Comparison of ENCODE assay signal across 1 cellular context in genomic region chr1:114780344-114781226, GRCh38.
TF ChIP-seq lines count a peak whose summit lies in the region.

Gene SIKE1, minus strand, starts transcription at chr1:114780685. Its CDS starts 78 bp downstream, at chr1:114780607.

TF ChIP-seq in K562, 482 proteins besides CTCF, POLR2A, EP300 and RAD21 (continued from another document and continues in another):
- TF ChIP-seq ZMIZ1 (IDR thresholded peaks at IDR 0.05; ENCODE audit: low read depth in 2 of 2, low read length in 2 of 2) (0 out of 4 replicates have a peak, but pooled peaks of 1 of the 2 experiments have one; percentile 27), ZNF239 (CRISPR knock-in tag; IDR thresholded peaks at IDR 0.05) (no peak), HMG20B (CRISPR knock-in tag; IDR thresholded peaks at IDR 0.05) (no peak), NCOA1 (IDR thresholded peaks at IDR 0.05; ENCODE audit: low read depth) (peak; percentile 70), ELF2 (CRISPR knock-in tag; IDR thresholded peaks at IDR 0.05) (0 out of 2 replicates have a peak, but pooled peaks have one; percentile 36), KLF13 (tag; IDR thresholded peaks at IDR 0.05; ENCODE audit: borderline replicate concordance, low read depth) (0 out of 2 replicates have a peak, but pooled peaks have one; percentile 54), ZNF398 (CRISPR knock-in tag; IDR thresholded peaks at IDR 0.05) (no peak), TCF7 (IDR thresholded peaks at IDR 0.05; ENCODE audit: borderline replicate concordance) (no peak), GABPA (tag; conservative IDR thresholded peaks at IDR 0.05; ENCODE audit: low read depth) (peak; percentile 96), ZNF707 (CRISPR knock-in tag; conservative IDR thresholded peaks at IDR 0.05) (no peak), FOXK2 (conservative IDR thresholded peaks at IDR 0.05 in 1 of 2, IDR thresholded peaks at IDR 0.05 in 1 of 2; ENCODE audit: low read depth in 2 of 2) (peak; percentile 88 to 91), ATF6 (CRISPR knock-in tag; IDR thresholded peaks at IDR 0.05) (no peak), ZBTB5 (IDR thresholded peaks at IDR 0.05) (no peak), E2F6 (IDR thresholded peaks at IDR 0.05; ENCODE audit: borderline replicate concordance in 1 of 2, extremely low read depth in 1 of 2, insufficient read depth in 1 of 2, insufficient read length in 1 of 2, low read depth in 1 of 2, low read length in 1 of 2, poor library complexity in 1 of 2, severe bottlenecking in 1 of 2) (peak; percentile 22 to 39), ZNF696 (CRISPR knock-in tag; conservative IDR thresholded peaks at IDR 0.05) (no peak), ILK (tag; IDR thresholded peaks at IDR 0.05; ENCODE audit: borderline replicate concordance, low read depth) (no peak), ZNF133 (CRISPR knock-in tag; IDR thresholded peaks at IDR 0.05) (no peak), RBM25 (IDR thresholded peaks at IDR 0.05; ENCODE audit: low read depth, low read length, severe bottlenecking) (no peak), SLC30A9 (CRISPR knock-in tag; IDR thresholded peaks at IDR 0.05) (no peak), NFE2L1 (tag; IDR thresholded peaks at IDR 0.05; ENCODE audit: borderline replicate concordance, low read depth) (no peak), ZNF217 (CRISPR knock-in tag; IDR thresholded peaks at IDR 0.05) (no peak), HES1 (IDR thresholded peaks at IDR 0.05; ENCODE audit: low read depth) (0 out of 2 replicates have a peak, but pooled peaks have one; percentile 34), FOXM1 (IDR thresholded peaks at IDR 0.05; ENCODE audit: low read depth) (0 out of 2 replicates have a peak, but pooled peaks have one; percentile 12), FOXM1 (CRISPR knock-in tag; IDR thresholded peaks at IDR 0.05; ENCODE audit: low read depth) (no peak), ZNF408 (CRISPR knock-in tag; IDR thresholded peaks at IDR 0.05; ENCODE audit: low read depth) (no peak), ZNF24 (IDR thresholded peaks at IDR 0.05) (no peak; the same call in 1 of the 2 replicates), ZFP36 (IDR thresholded peaks at IDR 0.05; ENCODE audit: low read depth, low read length, partially characterized antibody) (peak; percentile 33), NCOA2 (IDR thresholded peaks at IDR 0.05; ENCODE audit: partially characterized antibody in 2 of 2) (no peak), TARDBP (IDR thresholded peaks at IDR 0.05) (no peak), RBBP5 (IDR thresholded peaks at IDR 0.05; ENCODE audit: borderline replicate concordance, insufficient read depth, low read length, poor library complexity, severe bottlenecking) (peak; percentile 98)
- TF ChIP-seq, protein P1, sequence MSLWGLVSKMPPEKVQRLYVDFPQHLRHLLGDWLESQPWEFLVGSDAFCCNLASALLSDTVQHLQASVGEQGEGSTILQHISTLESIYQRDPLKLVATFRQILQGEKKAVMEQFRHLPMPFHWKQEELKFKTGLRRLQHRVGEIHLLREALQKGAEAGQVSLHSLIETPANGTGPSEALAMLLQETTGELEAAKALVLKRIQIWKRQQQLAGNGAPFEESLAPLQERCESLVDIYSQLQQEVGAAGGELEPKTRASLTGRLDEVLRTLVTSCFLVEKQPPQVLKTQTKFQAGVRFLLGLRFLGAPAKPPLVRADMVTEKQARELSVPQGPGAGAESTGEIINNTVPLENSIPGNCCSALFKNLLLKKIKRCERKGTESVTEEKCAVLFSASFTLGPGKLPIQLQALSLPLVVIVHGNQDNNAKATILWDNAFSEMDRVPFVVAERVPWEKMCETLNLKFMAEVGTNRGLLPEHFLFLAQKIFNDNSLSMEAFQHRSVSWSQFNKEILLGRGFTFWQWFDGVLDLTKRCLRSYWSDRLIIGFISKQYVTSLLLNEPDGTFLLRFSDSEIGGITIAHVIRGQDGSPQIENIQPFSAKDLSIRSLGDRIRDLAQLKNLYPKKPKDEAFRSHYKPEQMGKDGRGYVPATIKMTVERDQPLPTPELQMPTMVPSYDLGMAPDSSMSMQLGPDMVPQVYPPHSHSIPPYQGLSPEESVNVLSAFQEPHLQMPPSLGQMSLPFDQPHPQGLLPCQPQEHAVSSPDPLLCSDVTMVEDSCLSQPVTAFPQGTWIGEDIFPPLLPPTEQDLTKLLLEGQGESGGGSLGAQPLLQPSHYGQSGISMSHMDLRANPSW (CRISPR knock-in tag; IDR thresholded peaks at IDR 0.05), result 0 out of 2 replicates have a peak, but pooled peaks have one; percentile 20
- TF ChIP-seq, protein P2, sequence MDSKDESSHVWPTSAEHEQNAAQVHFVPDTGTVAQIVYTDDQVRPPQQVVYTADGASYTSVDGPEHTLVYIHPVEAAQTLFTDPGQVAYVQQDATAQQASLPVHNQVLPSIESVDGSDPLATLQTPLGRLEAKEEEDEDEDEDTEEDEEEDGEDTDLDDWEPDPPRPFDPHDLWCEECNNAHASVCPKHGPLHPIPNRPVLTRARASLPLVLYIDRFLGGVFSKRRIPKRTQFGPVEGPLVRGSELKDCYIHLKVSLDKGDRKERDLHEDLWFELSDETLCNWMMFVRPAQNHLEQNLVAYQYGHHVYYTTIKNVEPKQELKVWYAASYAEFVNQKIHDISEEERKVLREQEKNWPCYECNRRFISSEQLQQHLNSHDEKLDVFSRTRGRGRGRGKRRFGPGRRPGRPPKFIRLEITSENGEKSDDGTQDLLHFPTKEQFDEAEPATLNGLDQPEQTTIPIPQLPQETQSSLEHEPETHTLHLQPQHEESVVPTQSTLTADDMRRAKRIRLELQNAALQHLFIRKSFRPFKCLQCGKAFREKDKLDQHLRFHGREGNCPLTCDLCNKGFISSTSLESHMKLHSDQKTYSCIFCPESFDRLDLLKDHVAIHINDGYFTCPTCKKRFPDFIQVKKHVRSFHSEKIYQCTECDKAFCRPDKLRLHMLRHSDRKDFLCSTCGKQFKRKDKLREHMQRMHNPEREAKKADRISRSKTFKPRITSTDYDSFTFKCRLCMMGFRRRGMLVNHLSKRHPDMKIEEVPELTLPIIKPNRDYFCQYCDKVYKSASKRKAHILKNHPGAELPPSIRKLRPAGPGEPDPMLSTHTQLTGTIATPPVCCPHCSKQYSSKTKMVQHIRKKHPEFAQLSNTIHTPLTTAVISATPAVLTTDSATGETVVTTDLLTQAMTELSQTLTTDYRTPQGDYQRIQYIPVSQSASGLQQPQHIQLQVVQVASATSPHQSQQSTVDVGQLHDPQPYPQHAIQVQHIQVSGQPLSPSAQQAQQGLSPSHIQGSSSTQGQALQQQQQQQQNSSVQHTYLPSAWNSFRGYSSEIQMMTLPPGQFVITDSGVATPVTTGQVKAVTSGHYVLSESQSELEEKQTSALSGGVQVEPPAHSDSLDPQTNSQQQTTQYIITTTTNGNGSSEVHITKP (IDR thresholded peaks at IDR 0.05; ENCODE audit: partially characterized antibody), result peak; percentile 53
- TF ChIP-seq, protein P3, sequence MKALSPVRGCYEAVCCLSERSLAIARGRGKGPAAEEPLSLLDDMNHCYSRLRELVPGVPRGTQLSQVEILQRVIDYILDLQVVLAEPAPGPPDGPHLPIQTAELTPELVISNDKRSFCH (CRISPR knock-in tag; IDR thresholded peaks at IDR 0.05), result no peak
- TF ChIP-seq, protein P3 (tag; IDR thresholded peaks at IDR 0.05), result peak; percentile 9; the same call in 1 of the 2 replicates
